ENCODE assay signal across 10 cellular contexts in genomic region chrX:26851981-26852380, GRCh38.
A peak's percentile ranks its signal among the peaks of the same experiment; 100 is the strongest.
DNase-seq lines count a peak whose midpoint lies in the region; ATAC-seq and TF ChIP-seq lines count a peak whose summit lies in the region.
"Had no signal": no experiment of that assay in that cellular context is flagged by ENCODE, and none has a peak within 500 bp of the region (broad histone marks: within the 10 kb centered on the region; RNA-seq: fewer than 3 reads in every experiment).

No MANE protein-coding gene starts in this region.

- H2BK5ac ChIP-seq in neuronal stem cell (ENCODE audit: low read length), result no peak overlapping the region

- 0% methylated on average over 1 of the region's 1 CpG for WGBS in GM23248 (ENCODE audit: low coverage in 1 of 2, low lambda C conversion rate in 2 of 2, missing lambda C conversion rate in 2 of 2), 2 experiments
- WGBS in neuronal stem cell (ENCODE audit: extremely low coverage in 2 of 2, insufficient read length in 2 of 2, insufficient replicate concordance in 1 of 2), 2 donors, result no CpG with 5 or more reads among the region's 1 CpG

- no peaks in the 10 kb centered on the region for H3K36me3 Mint-ChIP-seq in chondrocyte (ENCODE audit: low read depth)
- H3K36me3 Mint-ChIP-seq: brain had no signal

- intact Hi-C loops in sciatic nerve (cut with DNase I), result no loop called here

- H3K4me2 ChIP-seq in GM23248 (ENCODE audit: unreplicated experiment), result peak overlapping the region; percentile 20
- H3K4me2 ChIP-seq in neuronal stem cell (ENCODE audit: insufficient read depth, low read length, poor library complexity, severe bottlenecking), result no peak overlapping the region

- no peaks in the 10 kb centered on the region for H3K79me2 ChIP-seq in GM23248 (ENCODE audit: insufficient read depth)

- DNase-seq in GM23248 (peak; percentile 54), NCI-H2171 treated with DMSO at 0.1 percent for 48 hours (lab: John Stamatoyannopoulos, UW) (peak; percentile 47), chondrocyte (ENCODE audit: low spot score) (no peak), neuronal stem cell (ENCODE audit: low spot score) (no peak), sciatic nerve (ENCODE audit: low spot score) (no peak), cerebellar nuclear complex (lab: John Stamatoyannopoulos, UW) (no peak)
- no peak for DNase-seq in activated CD4-positive, CD25-positive, alpha-beta regulatory T cell (lab: John Stamatoyannopoulos, UW)
- DNase-seq: activated CD8-positive, alpha-beta T cell treated with anti-CD3 and anti-CD28 coated beads, Interleukin-2, amount 10 ng/mL, durations not matched to agents 7 days and 5 days had no signal

- no peak overlapping the region for H2AK5ac ChIP-seq in neuronal stem cell (ENCODE audit: low read depth, low read length)

- no peaks in the 10 kb centered on the region for H3F3A ChIP-seq in GM23248 (ENCODE audit: insufficient read depth)

- H3K4me3 ChIP-seq in GM23248 (no peak overlapping the region), neuronal stem cell (ENCODE audit: low read length in 2 of 2) (no peak overlapping the region)

- no peaks in the 10 kb centered on the region for H3K27me3 Mint-ChIP-seq in chondrocyte (ENCODE audit: low read depth)
- H3K27me3 Mint-ChIP-seq: brain had no signal

- H2AFZ ChIP-seq in GM23248 (no peak overlapping the region), neuronal stem cell (ENCODE audit: low read length) (peak overlapping the region; percentile 56)

- peaks cover 3% of the 10 kb centered on the region for H3K9me3 Mint-ChIP-seq in chondrocyte (ENCODE audit: low read depth)
- H3K9me3 Mint-ChIP-seq: brain had no signal

- H3K4me1 ChIP-seq in GM23248 (ENCODE audit: insufficient read depth) (0 out of 2 replicates have a peak, but pooled peaks cover 4% of the 10 kb centered on the region), neuronal stem cell (ENCODE audit: control insufficient read depth in 2 of 2, insufficient read depth in 1 of 2, low read depth in 1 of 2, low read length in 2 of 2) (no peaks in the 10 kb centered on the region)

- H3K79me1 ChIP-seq in neuronal stem cell (ENCODE audit: low read depth, low read length), result no peaks in the 10 kb centered on the region

- in situ Hi-C loops in GM23248 (cut with MboI), result no loop called here

- no peaks in the 10 kb centered on the region for H4K20me1 ChIP-seq in GM23248 (ENCODE audit: insufficient read depth)

- no peak for ATAC-seq in sciatic nerve
- no peak for ATAC-seq in GM18520 (IDR thresholded peaks at IDR 0.05; ENCODE audit: unreplicated experiment)
- ATAC-seq: activated CD8-positive, alpha-beta T cell treated with anti-CD3 and anti-CD28 coated beads, Interleukin-2, amount 10 ng/mL, durations not matched to agents 7 days and 5 days had no signal

- H4K8ac ChIP-seq in neuronal stem cell (ENCODE audit: low read depth, low read length), result no peak overlapping the region

- H3K4ac ChIP-seq in neuronal stem cell (ENCODE audit: low read length), result no peak overlapping the region

- H3K9ac ChIP-seq in GM23248, result no peak overlapping the region
- H3K9ac ChIP-seq in neuronal stem cell (ENCODE audit: low read depth, low read length, poor library complexity), result no peak overlapping the region

- TF ChIP-seq CTCF in chondrocyte (IDR thresholded peaks at IDR 0.05), result peak; percentile 24

- no peaks in the 10 kb centered on the region for H3K4me1 Mint-ChIP-seq in chondrocyte (ENCODE audit: low read depth)
- H3K4me1 Mint-ChIP-seq: brain had no signal

- H3K36me3 ChIP-seq in GM23248 (ENCODE audit: low read depth), result no peaks in the 10 kb centered on the region
- no peaks in the 10 kb centered on the region for H3K36me3 ChIP-seq in neuronal stem cell (replicated peaks in 1 of 2; ENCODE audit: control insufficient read depth in 2 of 2, insufficient read depth in 2 of 2, low read length in 2 of 2)

- no peak overlapping the region for H4K91ac ChIP-seq in neuronal stem cell (ENCODE audit: low read depth, low read length, poor library complexity)

- H2BK120ac ChIP-seq in neuronal stem cell (ENCODE audit: low read depth, low read length), result no peak overlapping the region

- H3K18ac ChIP-seq in neuronal stem cell (ENCODE audit: low read length), result no peak overlapping the region

- H2BK12ac ChIP-seq in neuronal stem cell (ENCODE audit: low read length), result no peak overlapping the region

- H3K14ac ChIP-seq in neuronal stem cell (ENCODE audit: low read length), result no peak overlapping the region

- no peak overlapping the region for H3K23ac ChIP-seq in neuronal stem cell (ENCODE audit: low read depth, low read length, poor library complexity)

- H3K27me3 ChIP-seq in GM23248 (replicated peaks; ENCODE audit: insufficient read depth) (no peaks in the 10 kb centered on the region), neuronal stem cell (ENCODE audit: control insufficient read depth in 3 of 3, insufficient read depth in 3 of 3, low read depth in 1 of 3, low read length in 3 of 3) (no peaks in the 10 kb centered on the region)

- H3K9me2 ChIP-seq in GM23248 (ENCODE audit: insufficient read depth), result no peaks in the 10 kb centered on the region

- no peak overlapping the region for H3K27ac Mint-ChIP-seq in chondrocyte (ENCODE audit: unreplicated experiment)
- H3K27ac Mint-ChIP-seq: activated CD8-positive, alpha-beta T cell treated with anti-CD3 and anti-CD28 coated beads, Interleukin-2, amount 10 ng/mL, durations not matched to agents 7 days and 5 days; brain had no signal

- H3K9me3 ChIP-seq in GM23248 (ENCODE audit: low read depth), result no peaks in the 10 kb centered on the region
- H3K9me3 ChIP-seq in neuronal stem cell (replicated peaks in 1 of 2; ENCODE audit: control insufficient read depth in 2 of 2, insufficient read depth in 1 of 2, low read depth in 1 of 2, low read length in 2 of 2), result no peaks in the 10 kb centered on the region

- H3K27ac ChIP-seq in GM23248 (no peak overlapping the region), neuronal stem cell (replicated peaks; ENCODE audit: low read length) (no peak overlapping the region)

- H3K4me3 Mint-ChIP-seq in chondrocyte (ENCODE audit: unreplicated experiment), result no peak overlapping the region
- H3K4me3 Mint-ChIP-seq: activated CD8-positive, alpha-beta T cell treated with anti-CD3 and anti-CD28 coated beads, Interleukin-2, amount 10 ng/mL, durations not matched to agents 7 days and 5 days; brain had no signal

- no peak overlapping the region for H2BK15ac ChIP-seq in neuronal stem cell (ENCODE audit: low read length)

Comparison
In these comparisons a context has a peak if more than half of its experiments do, and no peak if none do; other contexts are left out.
1. DNase-seq: peak in GM23248 (single experiment) and NCI-H2171 treated with DMSO at 0.1 percent for 48 hours (single experiment); none in chondrocyte (single experiment), neuronal stem cell (single experiment), activated CD4-positive, CD25-positive, alpha-beta regulatory T cell (0 of 4), sciatic nerve (single experiment) and cerebellar nuclear complex (0 of 2).